ENCODE assay signal across 13 cellular contexts in genomic region chr3:133881987-133882825, GRCh38. TPM values are rescaled to one million over a fixed set of nuclear protein-coding genes. Genes with fewer than 3 reads are reported as not detected.
DNase-seq lines count a peak whose midpoint lies in the region; ATAC-seq, FAIRE-seq and TF ChIP-seq lines count a peak whose summit lies in the region.
"Had no signal": no experiment of that assay in that cellular context is flagged by ENCODE, and none has a peak within 500 bp of the region (broad histone marks: within the 10 kb centered on the region; RNA-seq: fewer than 3 reads in every experiment).

No MANE protein-coding gene starts in this region.

- H3K4me3 Mint-ChIP-seq in CD8-positive, alpha-beta T cell = no peak overlapping the region
- H3K4me3 Mint-ChIP-seq: activated naive CD4-positive, alpha-beta T cell treated with anti-CD3 and anti-CD28 coated beads, Interleukin-2, amount 50 U/mL, for 24 hours had no signal

- peaks cover 4% of the 10 kb centered on the region for H3K4me1 ChIP-seq in CD8-positive, alpha-beta T cell (ENCODE audit: insufficient read depth, low read length)
- peaks cover 3 to 11% of the 10 kb centered on the region in 2 experiments; a peak in 3 of 5 replicates for H3K4me1 ChIP-seq in K562 (replicated peaks in 1 of 2; ENCODE audit: control insufficient read depth in 2 of 2, insufficient read depth in 2 of 2, low read length in 2 of 2)
- H3K4me1 ChIP-seq in trophoblast cell (ENCODE audit: control insufficient read depth in 1 of 2, insufficient read depth in 2 of 2, low read length in 2 of 2) = peaks cover 0 to 2% of the 10 kb centered on the region in 2 experiments
- H3K4me1 ChIP-seq: uterus had no signal

- in situ Hi-C loops in K562 (cut with MboI) = no loop called here

- no peak overlapping the region for H2AFZ ChIP-seq in K562 (ENCODE audit: low read depth, low read length)
- no peak overlapping the region for H2AFZ ChIP-seq in trophoblast cell (ENCODE audit: insufficient read depth, low read length, poor library complexity)

- no peak for TF ChIP-seq POLR2A in K562 (conservative IDR thresholded peaks at IDR 0.05)

- POLR2A ChIA-PET in CD8-positive, alpha-beta T cell (lab: Charles Lee) = no interaction called here
- POLR2A ChIA-PET in K562 (lab: Yijun Ruan, JAX) = no interaction called here

- H3K27me3 ChIP-seq in CD8-positive, alpha-beta T cell (ENCODE audit: insufficient read depth, low read length) = no peaks in the 10 kb centered on the region
- no peaks in the 10 kb centered on the region for H3K27me3 ChIP-seq in K562 (ENCODE audit: control insufficient read depth in 2 of 2, insufficient read depth in 2 of 2, low read length in 2 of 2)
- H3K27me3 ChIP-seq in trophoblast cell (ENCODE audit: insufficient read depth, low read length) = no peaks in the 10 kb centered on the region
- H3K27me3 ChIP-seq: uterus had no signal

- no peak overlapping the region for H3K4ac ChIP-seq in trophoblast cell (ENCODE audit: low read depth, low read length)

- H3K4me2 ChIP-seq in K562 (ENCODE audit: insufficient read depth, low read length) = no peak overlapping the region
- no peak overlapping the region for H3K4me2 ChIP-seq in trophoblast cell (ENCODE audit: low read length)

- no peak for TF ChIP-seq RAD21 in K562 (CRISPR knock-in tag; conservative IDR thresholded peaks at IDR 0.05 in 1 of 2, IDR thresholded peaks at IDR 0.05 in 1 of 2)

- H2BK5ac ChIP-seq in trophoblast cell (ENCODE audit: low read depth, low read length, poor library complexity) = no peak overlapping the region

- H3K79me1 ChIP-seq in trophoblast cell (ENCODE audit: low read length) = no peaks in the 10 kb centered on the region

- no peak overlapping the region for H2BK120ac ChIP-seq in trophoblast cell (ENCODE audit: insufficient read depth, low read length, poor library complexity)

- H3K79me2 ChIP-seq in K562 (ENCODE audit: control insufficient read depth, insufficient read depth, low read length) = no peaks in the 10 kb centered on the region; the same call in 2 of the 3 replicates
- no peaks in the 10 kb centered on the region for H3K79me2 ChIP-seq in trophoblast cell (ENCODE audit: control insufficient read depth, insufficient read depth, low read length, poor library complexity)

- H4K12ac ChIP-seq in trophoblast cell (ENCODE audit: low read depth, low read length) = no peak overlapping the region

- H3K27ac ChIP-seq in CD8-positive, alpha-beta T cell (ENCODE audit: low read depth, low read length) = no peak overlapping the region
- no peak overlapping the region for H3K27ac ChIP-seq in K562 (ENCODE audit: extremely low read depth, low read depth, low read length)
- no peak overlapping the region for H3K27ac ChIP-seq in trophoblast cell (ENCODE audit: low read depth, low read length)
- H3K27ac ChIP-seq: uterus had no signal

- intact Hi-C loops in CD8-positive, alpha-beta T cell (cut with DNase I, micrococcal nuclease) = no loop called here
- intact Hi-C loops in K562 (cut with micrococcal nuclease) = no loop called here

- no peak overlapping the region for H3K18ac ChIP-seq in trophoblast cell (ENCODE audit: low read length)

- DNase-seq in CD8-positive, alpha-beta T cell = peak in 1 of 7 experiments; percentile 39
- DNase-seq in HT-29 (ENCODE audit: low spot score) (peak; percentile 22), K562 (ENCODE audit: extremely low read depth in 1 of 4, low spot score in 3 of 4) (no peak), trophoblast cell (peak; percentile 34 to 64), GM20000 (ENCODE audit: low spot score) (no peak)
- DNase-seq: activated CD4-positive, alpha-beta T cell treated with anti-CD3 and anti-CD28 coated beads, Interleukin-2, amount 50 U/mL, for 1 hour; caudate nucleus; glutamatergic neuron; uterus had no signal

- no peaks in the 10 kb centered on the region for H3K36me3 ChIP-seq in CD8-positive, alpha-beta T cell (ENCODE audit: insufficient read depth, low read length)
- H3K36me3 ChIP-seq in K562 (ENCODE audit: control insufficient read depth, insufficient read depth, low read length) (no peaks in the 10 kb centered on the region), trophoblast cell (ENCODE audit: control insufficient read depth in 1 of 2, insufficient read depth in 2 of 2, low read length in 2 of 2) (no peaks in the 10 kb centered on the region)
- H3K36me3 ChIP-seq: uterus had no signal

- H3K9ac ChIP-seq in K562 (ENCODE audit: insufficient read depth in 1 of 2, low read depth in 2 of 2, low read length in 2 of 2) (no peak overlapping the region), trophoblast cell (ENCODE audit: low read length) (no peak overlapping the region)

- H3K27me3 Mint-ChIP-seq in CD8-positive, alpha-beta T cell (ENCODE audit: low read depth) = peaks cover 8% of the 10 kb centered on the region

- H3K9me1 ChIP-seq in K562 (ENCODE audit: control insufficient read depth, insufficient read depth, low read length) = no peaks in the 10 kb centered on the region

- H3K4me3 ChIP-seq in CD8-positive, alpha-beta T cell (ENCODE audit: low read depth, low read length) = no peak overlapping the region
- H3K4me3 ChIP-seq in K562 (no peak overlapping the region), trophoblast cell (ENCODE audit: low read depth, low read length) (no peak overlapping the region)
- H3K4me3 ChIP-seq: uterus had no signal

- peaks cover 17% of the 10 kb centered on the region for H3K4me1 Mint-ChIP-seq in CD8-positive, alpha-beta T cell (ENCODE audit: low read depth)

- no peak for TF ChIP-seq CTCF in CD8-positive, alpha-beta T cell (IDR thresholded peaks at IDR 0.05)
- TF ChIP-seq CTCF in K562 (IDR thresholded peaks at IDR 0.05 in 2 of 3, conservative IDR thresholded peaks at IDR 0.05 in 1 of 3; ENCODE audit: insufficient read depth in 2 of 3, low read depth in 1 of 3, low read length in 3 of 3) = no peak
- TF ChIP-seq CTCF in GM20000 (IDR thresholded peaks at IDR 0.05; ENCODE audit: extremely low read depth, missing control alignments) = no peak

- no peak overlapping the region for H3K23ac ChIP-seq in trophoblast cell (ENCODE audit: low read length)

- H3K9me3 ChIP-seq in CD8-positive, alpha-beta T cell (ENCODE audit: low read length) = no peaks in the 10 kb centered on the region
- H3K9me3 ChIP-seq in K562 (replicated peaks; ENCODE audit: control insufficient read depth, insufficient read depth, low read depth, low read length) (peaks cover 3% of the 10 kb centered on the region; the same call in 1 of the 2 replicates), trophoblast cell (ENCODE audit: insufficient read depth, low read depth, low read length) (peaks cover 4% of the 10 kb centered on the region)

- H3K27ac Mint-ChIP-seq in CD8-positive, alpha-beta T cell = peak overlapping the region; percentile 53
- H3K27ac Mint-ChIP-seq: activated naive CD4-positive, alpha-beta T cell treated with anti-CD3 and anti-CD28 coated beads, Interleukin-2, amount 50 U/mL, for 24 hours had no signal

- no peak for TF ChIP-seq EP300 in K562 (IDR thresholded peaks at IDR 0.05; ENCODE audit: low read length)

- WGBS in K562 (ENCODE audit: insufficient coverage, low coverage, missing lambda C conversion rate) = 33% methylated on average over 5 of the region's 5 CpGs
- WGBS in trophoblast cell (ENCODE audit: extremely low coverage, insufficient coverage, insufficient read length) = no CpG with 5 or more reads among the region's 5 CpGs

- H2BK12ac ChIP-seq in trophoblast cell (ENCODE audit: low read length) = no peak overlapping the region

- peaks cover 3% of the 10 kb centered on the region; the same call in 1 of the 2 replicates for H4K20me1 ChIP-seq in K562 (replicated peaks; ENCODE audit: control insufficient read depth, insufficient read depth, low read length)

- H2AK5ac ChIP-seq in trophoblast cell (ENCODE audit: low read length) = no peak overlapping the region

- H4K91ac ChIP-seq in trophoblast cell (ENCODE audit: low read depth, low read length) = no peak overlapping the region

- no peak overlapping the region for H4K8ac ChIP-seq in trophoblast cell (ENCODE audit: low read depth, low read length)

- no peak overlapping the region for H3K14ac ChIP-seq in trophoblast cell (ENCODE audit: low read length)

- BruUV-seq in K562 (replicated peaks; lab: Mats Ljungman, UMichigan) = no TSS peak

- peak; percentile 66 for ATAC-seq in CD8-positive, alpha-beta T cell
- no peak for ATAC-seq in K562
- ATAC-seq in HG02884 (IDR thresholded peaks at IDR 0.05; ENCODE audit: unreplicated experiment) = no peak
- no peak for ATAC-seq in HG03175 (IDR thresholded peaks at IDR 0.05; ENCODE audit: unreplicated experiment)

- no peaks in the 10 kb centered on the region for H3K36me3 Mint-ChIP-seq in CD8-positive, alpha-beta T cell
- H3K36me3 Mint-ChIP-seq: activated naive CD4-positive, alpha-beta T cell treated with anti-CD3 and anti-CD28 coated beads, Interleukin-2, amount 50 U/mL, for 24 hours had no signal

- no peak for FAIRE-seq in K562 (lab: Jason Lieb, UNC)
- FAIRE-seq: H54 had no signal

- CTCF ChIA-PET in CD8-positive, alpha-beta T cell (lab: Charles Lee) = no interaction called here
- CTCF ChIA-PET in K562 (lab: Yijun Ruan, JAX; ENCODE audit: low intra/inter-chr PET ratio) = no interaction called here

- peaks cover 18% of the 10 kb centered on the region for H3K9me3 Mint-ChIP-seq in CD8-positive, alpha-beta T cell

TF ChIP-seq in K562, 482 proteins besides CTCF, POLR2A, EP300 and RAD21:
- TF ChIP-seq RBM25 (IDR thresholded peaks at IDR 0.05; ENCODE audit: low read depth, low read length, severe bottlenecking) = peak; percentile 27
- no peak for TF ChIP-seq ZNF124 (CRISPR knock-in tag; IDR thresholded peaks at IDR 0.05)
TF ChIP-seq in K562: peak in this region for 1.

RNA-seq across cellular contexts. Expression of gene RAB6B, which starts 13.5 kb away (rescaled TPM):
- 1 to 10 TPM; 1.1 to 1.3 TPM for total RNA-seq in CD8-positive, alpha-beta T cell
- not detected in 2 replicates for total RNA-seq in HT-29 (2014; rRNA removed; shearing (Covaris generic))
- total RNA-seq in K562 (2011; cell fraction: chromatin; rRNA removed; ENCODE audit: low replicate concordance) = 4.9 and 6.7 TPM in 2 replicates
- total RNA-seq in K562 (2011; cell fraction: nucleolus; rRNA removed) = 3.8 and 5.0 TPM in 2 replicates
- 5.4 and 9.9 TPM in 2 replicates for total RNA-seq in K562 (2011; cell fraction: nucleoplasm; rRNA removed)
- 0.82 and 0.98 TPM in 2 replicates for total RNA-seq in K562 (2014; rRNA removed)
- 1.5 and 1.7 TPM in 2 replicates for total RNA-seq in K562 (2014; rRNA removed; fragmentation: Illumina TruSeq; extraction: Trizol)
- total RNA-seq in K562 (2015; rRNA removed; fragmentation: Illumina TruSeq; extraction: Trizol) = 0.69 and 1.4 TPM in 2 replicates
- total RNA-seq in K562 (2021) = 9.8 and 11.4 TPM in 2 replicates
- polyA plus RNA-seq in K562 (2011; rRNA removed) = 11.3 and 18.1 TPM in 2 replicates
- polyA plus RNA-seq in K562 (2011; cell fraction: cytosol; rRNA removed) = 11.5 and 18.2 TPM in 2 replicates
- 12.1 and 16.6 TPM in 2 replicates for polyA plus RNA-seq in K562 (2011; cell fraction: nucleus; rRNA removed)
- 6.3 and 12.8 TPM in 2 replicates for polyA plus RNA-seq in K562 (2012)
- 5.2 and 6.3 TPM in 2 replicates for polyA plus RNA-seq in K562 (2014; fragmentation: Illumina TruSeq; extraction: Trizol)
- polyA plus RNA-seq in K562 (2014; fragmentation: Nextera tagmentation; extraction: Ambion mirVana) = under 1 TPM; 0.60 to 0.97 TPM
- 3.0 and 6.7 TPM in 2 replicates for polyA plus RNA-seq in K562 (2014; rRNA removed)
- 12.7 and 20.1 TPM in 2 replicates for polyA minus RNA-seq in K562 (2011; rRNA and poly(A)+ RNA removed)
- polyA minus RNA-seq in K562 (2011; cell fraction: cytosol; rRNA and poly(A)+ RNA removed) = 6.1 and 8.3 TPM in 2 replicates
- polyA minus RNA-seq in K562 (2011; cell fraction: nucleus; rRNA and poly(A)+ RNA removed) = 4.3 and 4.7 TPM in 2 replicates
- polyA plus RNA-seq in trophoblast cell (2013) = 2.1 and 2.2 TPM in 2 replicates

Comparison
In these comparisons a context has a peak if more than half of its experiments do, and no peak if none do; other contexts are left out.
1. DNase-seq: peak in HT-29 (single experiment) and trophoblast cell (2 of 2); none in K562 (0 of 4) and GM20000 (single experiment).